Comparison of ENCODE assay signal across 19 cellular contexts in genomic region chr4:64538219-64538618, GRCh38.
A peak's percentile ranks its signal among the peaks of the same experiment; 100 is the strongest.
DNase-seq lines count a peak whose midpoint lies in the region; ATAC-seq and TF ChIP-seq lines count a peak whose summit lies in the region.
"Had no signal": no experiment of that assay in that cellular context is flagged by ENCODE, and none has a peak within 500 bp of the region (broad histone marks: within the 10 kb centered on the region; RNA-seq: fewer than 3 reads in every experiment).

No MANE protein-coding gene starts in this region.

- H3K4me3 Mint-ChIP-seq in endodermal cell (no peak overlapping the region), type B pancreatic cell (no peak overlapping the region)
- H3K4me3 Mint-ChIP-seq: activated naive CD4-positive, alpha-beta T cell treated with anti-CD3 and anti-CD28 coated beads for 36 hours; brain; natural killer cell treated with Interleukin-12 subunit alpha and Interleukin-12 subunit beta and Interleukin-15 and Interleukin-18, amount 100 ng/mL, for 72 hours had no signal

- TF ChIP-seq CTCF in heart left ventricle (IDR thresholded peaks at IDR 0.05): peak in 3 of 12 donors; percentile 21 to 32 (median 22)
- TF ChIP-seq CTCF in right atrium auricular region (IDR thresholded peaks at IDR 0.05): no peak
- peak; percentile 20; the same call in 1 of the 2 replicates for TF ChIP-seq CTCF in OCI-LY3 (IDR thresholded peaks at IDR 0.05; ENCODE audit: low read depth, low read length)
- TF ChIP-seq CTCF in endodermal cell (conservative IDR thresholded peaks at IDR 0.05): peak; percentile 67
- peak; percentile 35 for TF ChIP-seq CTCF in type B pancreatic cell (conservative IDR thresholded peaks at IDR 0.05)

- H3K9me3 Mint-ChIP-seq in endodermal cell: no peaks in the 10 kb centered on the region
- H3K9me3 Mint-ChIP-seq in type B pancreatic cell: no peaks in the 10 kb centered on the region

- H3K36me3 ChIP-seq in heart left ventricle (no peaks in the 10 kb centered on the region), right atrium auricular region (no peaks in the 10 kb centered on the region), OCI-LY3 (replicated peaks; ENCODE audit: low read depth, low read length) (no peaks in the 10 kb centered on the region), endodermal cell (ENCODE audit: control insufficient read depth, insufficient read depth, low read length) (no peaks in the 10 kb centered on the region)
- H3K36me3 ChIP-seq: HAP-1, lower lobe of right lung, uterus had no signal

- no peaks in the 10 kb centered on the region for H3K79me2 ChIP-seq in OCI-LY3 (ENCODE audit: low read length)

- H3K27ac Mint-ChIP-seq in endodermal cell: no peak overlapping the region
- H3K27ac Mint-ChIP-seq in type B pancreatic cell: no peak overlapping the region
- H3K27ac Mint-ChIP-seq: activated naive CD4-positive, alpha-beta T cell treated with anti-CD3 and anti-CD28 coated beads for 36 hours; natural killer cell treated with Interleukin-12 subunit alpha and Interleukin-12 subunit beta and Interleukin-15 and Interleukin-18, amount 100 ng/mL, for 72 hours had no signal

- H3K27me3 Mint-ChIP-seq in endodermal cell (ENCODE audit: insufficient read depth) (no peaks in the 10 kb centered on the region), type B pancreatic cell (no peaks in the 10 kb centered on the region)
- H3K27me3 Mint-ChIP-seq: brain; natural killer cell treated with Interleukin-12 subunit alpha and Interleukin-12 subunit beta and Interleukin-15 and Interleukin-18, amount 100 ng/mL, for 72 hours had no signal

- H3K4me2 ChIP-seq in OCI-LY3 (ENCODE audit: low read length): no peak overlapping the region; the same call in 1 of the 2 replicates

- no peak for TF ChIP-seq POLR2A in heart left ventricle (IDR thresholded peaks at IDR 0.05)

- H3K9ac ChIP-seq in OCI-LY3 (ENCODE audit: low read length): no peak overlapping the region
- no peak overlapping the region for H3K9ac ChIP-seq in endodermal cell (ENCODE audit: extremely low read depth, low read length, poor library complexity, severe bottlenecking)

- H3K27me3 ChIP-seq in heart left ventricle: no peaks in the 10 kb centered on the region
- H3K27me3 ChIP-seq in right atrium auricular region: no peaks in the 10 kb centered on the region
- no peaks in the 10 kb centered on the region for H3K27me3 ChIP-seq in OCI-LY3 (ENCODE audit: low read depth, low read length)
- no peaks in the 10 kb centered on the region for H3K27me3 ChIP-seq in endodermal cell (ENCODE audit: control insufficient read depth, insufficient read depth, low read length, poor library complexity, severe bottlenecking)

- intact Hi-C loops in heart left ventricle (cut with DNase I): loop anchor here in 7 of 10 donors (2.0 to 10.0 kb wide), 8 partner anchors 131 to 381 kb away; partner anchors contain the start of gene TECRL (in 2 of the 7)

- peaks cover 0 to 5% (median 0%) of the 10 kb centered on the region in 12 donors for H3K4me1 ChIP-seq in heart left ventricle
- H3K4me1 ChIP-seq in right atrium auricular region: no peaks in the 10 kb centered on the region
- no peaks in the 10 kb centered on the region; the same call in 1 of the 2 replicates for H3K4me1 ChIP-seq in OCI-LY3 (ENCODE audit: low read length)
- no peaks in the 10 kb centered on the region for H3K4me1 ChIP-seq in endodermal cell (ENCODE audit: control insufficient read depth, insufficient read depth, low read length)
- H3K4me1 ChIP-seq: HAP-1, lower lobe of right lung, uterus had no signal

- no peak overlapping the region for H2AFZ ChIP-seq in OCI-LY3 (ENCODE audit: low read depth, low read length)

- H3K36me3 Mint-ChIP-seq in endodermal cell (ENCODE audit: low read depth) (no peaks in the 10 kb centered on the region), type B pancreatic cell (no peaks in the 10 kb centered on the region)
- H3K36me3 Mint-ChIP-seq: brain; natural killer cell treated with Interleukin-12 subunit alpha and Interleukin-12 subunit beta and Interleukin-15 and Interleukin-18, amount 100 ng/mL, for 72 hours had no signal

- ATAC-seq in heart left ventricle: peak in 3 of 4 donors; percentile 19 to 36 (median 21)
- ATAC-seq: lower lobe of right lung; natural killer cell treated with Interleukin-12 subunit alpha and Interleukin-12 subunit beta and Interleukin-15 and Interleukin-18, amount 100 ng/mL, for 72 hours had no signal

- no peak for DNase-seq in heart left ventricle
- DNase-seq in right atrium auricular region (ENCODE audit: low spot score): no peak
- peak; percentile 78 for DNase-seq in endodermal cell
- DNase-seq in type B pancreatic cell (ENCODE audit: extremely low spot score, unreplicated experiment): no peak
- DNase-seq in NCI-H748 (lab: John Stamatoyannopoulos, UW; ENCODE audit: unreplicated experiment): no peak
- DNase-seq in NCI-H1930 (lab: John Stamatoyannopoulos, UW): no peak
- no peak for DNase-seq in NCI-H1048 (lab: John Stamatoyannopoulos, UW)
- DNase-seq: activated CD8-positive, alpha-beta memory T cell treated with anti-CD3 and anti-CD28 coated beads, Interleukin-2, amount 50 U/mL, for 48 hours; activated naive CD4-positive, alpha-beta T cell treated with anti-CD3 and anti-CD28 coated beads for 36 hours; COR-L47; lower lobe of right lung; NCI-H187 treated with DMSO at 0.1 percent for 48 hours; NCI-H748 treated with DMSO at 0.1 percent for 48 hours; uterus had no signal

- H4K20me1 ChIP-seq in OCI-LY3 (ENCODE audit: insufficient read depth, low read length): no peaks in the 10 kb centered on the region

- H3K27ac ChIP-seq in heart left ventricle (no peak overlapping the region), right atrium auricular region (no peak overlapping the region), OCI-LY3 (ENCODE audit: low read length) (no peak overlapping the region), endodermal cell (ENCODE audit: low read depth, low read length) (no peak overlapping the region)
- H3K27ac ChIP-seq: lower lobe of right lung, SK-N-MC, uterus had no signal

- H3K9me3 ChIP-seq in heart left ventricle (no peaks in the 10 kb centered on the region), right atrium auricular region (no peaks in the 10 kb centered on the region), OCI-LY3 (ENCODE audit: insufficient read depth, low read length) (no peaks in the 10 kb centered on the region), endodermal cell (ENCODE audit: control insufficient read depth, low read length) (no peaks in the 10 kb centered on the region)
- H3K9me3 ChIP-seq: HAP-1, lower lobe of right lung, uterus had no signal

- H3K4me3 ChIP-seq in heart left ventricle: no peak overlapping the region
- H3K4me3 ChIP-seq in right atrium auricular region: no peak overlapping the region
- no peak overlapping the region for H3K4me3 ChIP-seq in OCI-LY3 (ENCODE audit: low read length)
- no peak overlapping the region for H3K4me3 ChIP-seq in endodermal cell (ENCODE audit: low read length)
- H3K4me3 ChIP-seq: HAP-1, lower lobe of right lung, SK-N-MC, uterus had no signal

- H3K4me1 Mint-ChIP-seq in endodermal cell (no peaks in the 10 kb centered on the region), type B pancreatic cell (ENCODE audit: unreplicated experiment) (no peaks in the 10 kb centered on the region)

- 77 to 87% (median 81%) methylated on average over 8 of the region's 8 CpGs for WGBS in heart left ventricle, 4 donors
- WGBS in endodermal cell (ENCODE audit: insufficient coverage in 1 of 2, insufficient read length in 1 of 2), 2 experiments: 85 to 88% methylated on average over 5 to 8 of the region's 8 CpGs

Comparison
In these comparisons a context has a peak if more than half of its experiments do, and no peak if none do; other contexts are left out.
1. CTCF ChIP-seq: peak in OCI-LY3 (single experiment), endodermal cell (single experiment) and type B pancreatic cell (single experiment); none in right atrium auricular region (0 of 2).